1 cellular context compared by ENCODE assay signal in the genomic region with DNA sequence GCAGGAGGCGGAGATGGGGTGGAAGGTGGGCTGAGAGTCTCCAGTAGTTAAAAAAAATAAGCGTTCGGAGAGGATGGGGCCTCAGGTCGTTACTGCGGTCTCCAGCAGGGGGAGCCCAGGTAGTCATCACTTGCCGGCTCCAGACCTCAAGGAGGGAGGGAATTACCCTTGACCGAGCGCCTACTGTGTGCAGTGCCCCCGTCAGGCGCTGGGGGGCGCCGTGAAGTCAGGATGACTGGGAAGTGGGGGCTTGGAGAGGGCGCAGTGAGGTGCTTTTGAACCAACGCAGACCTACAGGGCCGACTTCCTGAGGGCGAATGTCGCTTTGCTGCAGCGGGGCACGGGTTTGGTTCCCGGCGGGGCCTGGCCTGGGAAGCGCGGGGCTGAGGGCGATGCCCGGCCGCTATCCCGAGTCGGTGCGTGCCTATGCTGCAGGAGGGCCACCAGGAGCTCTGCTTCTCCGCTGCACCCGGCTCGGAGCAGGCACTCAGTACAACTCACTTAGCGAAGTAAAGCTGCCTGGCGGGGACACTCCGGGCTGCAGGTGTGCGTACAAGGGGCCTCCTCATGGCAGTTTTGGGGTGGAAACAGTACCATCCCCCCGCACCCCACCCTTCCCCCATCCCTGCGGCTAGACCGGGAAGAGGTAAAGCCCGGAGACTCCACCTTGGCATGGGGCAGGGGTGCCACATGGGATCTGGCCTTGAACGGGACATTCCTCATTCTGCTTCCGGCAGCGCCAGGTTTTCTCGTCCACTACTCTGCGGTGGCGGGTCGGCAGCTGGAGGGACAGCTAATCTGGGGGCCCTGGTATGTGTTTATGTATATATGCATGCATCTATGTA.
TF ChIP-seq lines count a peak whose summit lies in the region.

No MANE protein-coding gene starts in this region.

TF ChIP-seq in WTC11, 78 proteins besides CTCF, POLR2A, EP300 and RAD21 (continued from another document):
- TF ChIP-seq, protein P1, sequence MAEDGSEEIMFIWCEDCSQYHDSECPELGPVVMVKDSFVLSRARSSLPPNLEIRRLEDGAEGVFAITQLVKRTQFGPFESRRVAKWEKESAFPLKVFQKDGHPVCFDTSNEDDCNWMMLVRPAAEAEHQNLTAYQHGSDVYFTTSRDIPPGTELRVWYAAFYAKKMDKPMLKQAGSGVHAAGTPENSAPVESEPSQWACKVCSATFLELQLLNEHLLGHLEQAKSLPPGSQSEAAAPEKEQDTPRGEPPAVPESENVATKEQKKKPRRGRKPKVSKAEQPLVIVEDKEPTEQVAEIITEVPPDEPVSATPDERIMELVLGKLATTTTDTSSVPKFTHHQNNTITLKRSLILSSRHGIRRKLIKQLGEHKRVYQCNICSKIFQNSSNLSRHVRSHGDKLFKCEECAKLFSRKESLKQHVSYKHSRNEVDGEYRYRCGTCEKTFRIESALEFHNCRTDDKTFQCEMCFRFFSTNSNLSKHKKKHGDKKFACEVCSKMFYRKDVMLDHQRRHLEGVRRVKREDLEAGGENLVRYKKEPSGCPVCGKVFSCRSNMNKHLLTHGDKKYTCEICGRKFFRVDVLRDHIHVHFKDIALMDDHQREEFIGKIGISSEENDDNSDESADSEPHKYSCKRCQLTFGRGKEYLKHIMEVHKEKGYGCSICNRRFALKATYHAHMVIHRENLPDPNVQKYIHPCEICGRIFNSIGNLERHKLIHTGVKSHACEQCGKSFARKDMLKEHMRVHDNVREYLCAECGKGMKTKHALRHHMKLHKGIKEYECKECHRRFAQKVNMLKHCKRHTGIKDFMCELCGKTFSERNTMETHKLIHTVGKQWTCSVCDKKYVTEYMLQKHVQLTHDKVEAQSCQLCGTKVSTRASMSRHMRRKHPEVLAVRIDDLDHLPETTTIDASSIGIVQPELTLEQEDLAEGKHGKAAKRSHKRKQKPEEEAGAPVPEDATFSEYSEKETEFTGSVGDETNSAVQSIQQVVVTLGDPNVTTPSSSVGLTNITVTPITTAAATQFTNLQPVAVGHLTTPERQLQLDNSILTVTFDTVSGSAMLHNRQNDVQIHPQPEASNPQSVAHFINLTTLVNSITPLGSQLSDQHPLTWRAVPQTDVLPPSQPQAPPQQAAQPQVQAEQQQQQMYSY (CRISPR knock-in tag; IDR thresholded peaks at IDR 0.05), result peak; percentile 96
- TF ChIP-seq CREM (CRISPR knock-in tag; IDR thresholded peaks at IDR 0.05) (0 out of 2 replicates have a peak, but pooled peaks have one; percentile 21), HMGXB4 (CRISPR knock-in tag; IDR thresholded peaks at IDR 0.05) (peak; percentile 74), FOXK1 (CRISPR knock-in tag; IDR thresholded peaks at IDR 0.05) (0 out of 2 replicates have a peak, but pooled peaks have one; percentile 45), MLX (CRISPR knock-in tag; IDR thresholded peaks at IDR 0.05) (no peak), ZNF396 (CRISPR knock-in tag; IDR thresholded peaks at IDR 0.05; ENCODE audit: borderline replicate concordance) (no peak), ZBTB43 (CRISPR knock-in tag; IDR thresholded peaks at IDR 0.05) (0 out of 2 replicates have a peak, but pooled peaks have one; percentile 33)
- TF ChIP-seq, protein P2, sequence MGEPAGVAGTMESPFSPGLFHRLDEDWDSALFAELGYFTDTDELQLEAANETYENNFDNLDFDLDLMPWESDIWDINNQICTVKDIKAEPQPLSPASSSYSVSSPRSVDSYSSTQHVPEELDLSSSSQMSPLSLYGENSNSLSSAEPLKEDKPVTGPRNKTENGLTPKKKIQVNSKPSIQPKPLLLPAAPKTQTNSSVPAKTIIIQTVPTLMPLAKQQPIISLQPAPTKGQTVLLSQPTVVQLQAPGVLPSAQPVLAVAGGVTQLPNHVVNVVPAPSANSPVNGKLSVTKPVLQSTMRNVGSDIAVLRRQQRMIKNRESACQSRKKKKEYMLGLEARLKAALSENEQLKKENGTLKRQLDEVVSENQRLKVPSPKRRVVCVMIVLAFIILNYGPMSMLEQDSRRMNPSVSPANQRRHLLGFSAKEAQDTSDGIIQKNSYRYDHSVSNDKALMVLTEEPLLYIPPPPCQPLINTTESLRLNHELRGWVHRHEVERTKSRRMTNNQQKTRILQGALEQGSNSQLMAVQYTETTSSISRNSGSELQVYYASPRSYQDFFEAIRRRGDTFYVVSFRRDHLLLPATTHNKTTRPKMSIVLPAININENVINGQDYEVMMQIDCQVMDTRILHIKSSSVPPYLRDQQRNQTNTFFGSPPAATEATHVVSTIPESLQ (CRISPR knock-in tag; IDR thresholded peaks at IDR 0.05), result no peak
